ENCODE assay signal across 16 cellular contexts in the genomic region with DNA sequence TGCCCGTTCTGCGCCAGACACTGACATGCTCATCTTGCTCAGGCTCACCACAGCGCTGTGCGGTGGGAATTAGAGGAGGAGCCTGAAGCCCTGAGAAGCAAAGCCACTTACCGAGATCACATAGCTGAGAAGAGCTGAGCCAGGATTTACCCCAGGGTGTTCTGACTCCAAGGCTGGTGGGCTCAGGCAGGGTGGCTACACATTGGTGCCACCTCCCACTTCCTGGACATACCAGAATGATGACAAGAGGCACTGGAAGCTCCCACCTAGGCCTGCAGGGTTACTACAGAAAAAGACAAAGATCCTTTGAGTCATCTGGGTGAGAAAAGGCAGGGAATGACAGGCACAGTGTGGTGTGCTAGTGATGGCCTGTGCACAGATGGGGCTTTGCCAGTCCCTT. TPM values are rescaled to one million over a fixed set of nuclear protein-coding genes. Genes with fewer than 3 reads are reported as not detected.
DNase-seq lines count a peak whose midpoint lies in the region; ATAC-seq, FAIRE-seq and TF ChIP-seq lines count a peak whose summit lies in the region.
"Had no signal": no experiment of that assay in that cellular context is flagged by ENCODE, and none has a peak within 500 bp of the region (broad histone marks: within the 10 kb centered on the region; RNA-seq: fewer than 3 reads in every experiment).

No MANE protein-coding gene starts in this region.

- CTCF ChIA-PET in activated naive CD4-positive, alpha-beta T cell treated with anti-CD3 and anti-CD28 coated beads, Interleukin-2, amount 10 ng/mL, durations not matched to agents 7 days and 5 days (lab: Charles Lee) = no interaction called here

- peak overlapping the region; percentile 8 for H3K27ac ChIP-seq in astrocyte (ENCODE audit: low read depth, low read length)
- H3K27ac ChIP-seq: BLaER1 treated with 17β-estradiol and CSF1 and Interleukin-3, amounts not matched to agents 10 nM and 100 nM; psoas muscle had no signal

- H2AFZ ChIP-seq in astrocyte (ENCODE audit: low read depth, low read length) = no peak overlapping the region

- peak overlapping the region; percentile 21 for H3K4me3 Mint-ChIP-seq in astrocyte (ENCODE audit: unreplicated experiment)
- no peak overlapping the region for H3K4me3 Mint-ChIP-seq in activated naive CD4-positive, alpha-beta T cell treated with anti-CD3 and anti-CD28 coated beads, Interleukin-2, amount 10 ng/mL, durations not matched to agents 7 days and 5 days
- H3K4me3 Mint-ChIP-seq: activated CD4-positive, alpha-beta T cell treated with anti-CD3 and anti-CD28 coated beads, Interleukin-2, amount 10 ng/mL, durations not matched to agents 24 days and 14 days; stimulated activated naive CD8-positive, alpha-beta T cell treated with anti-CD3 and anti-CD28 coated beads, Interleukin-15, amount 100 ng/mL, for 72 hours had no signal

- H3K36me3 Mint-ChIP-seq in astrocyte (ENCODE audit: low read depth, unreplicated experiment) = no peaks in the 10 kb centered on the region
- peaks cover 3% of the 10 kb centered on the region for H3K36me3 Mint-ChIP-seq in activated naive CD4-positive, alpha-beta T cell treated with anti-CD3 and anti-CD28 coated beads, Interleukin-2, amount 10 ng/mL, durations not matched to agents 7 days and 5 days

- H3K9me3 Mint-ChIP-seq in astrocyte (ENCODE audit: unreplicated experiment) = peaks cover 12% of the 10 kb centered on the region
- peaks cover 39% of the 10 kb centered on the region for H3K9me3 Mint-ChIP-seq in activated naive CD4-positive, alpha-beta T cell treated with anti-CD3 and anti-CD28 coated beads, Interleukin-2, amount 10 ng/mL, durations not matched to agents 7 days and 5 days

- in situ Hi-C loops in ACHN (cut with HindIII; ENCODE audit: low pct_ligation_motif_present, low pct_unique_long_range_greater_than_20kb, low sequenced_read_pairs) = no loop called here

- H4K20me1 ChIP-seq in astrocyte (ENCODE audit: insufficient read depth, low read length) = no peaks in the 10 kb centered on the region
- H4K20me1 ChIP-seq: BLaER1 treated with 17β-estradiol and CSF1 and Interleukin-3, amounts not matched to agents 10 nM and 100 nM had no signal

- no peak overlapping the region for H3K4me3 ChIP-seq in astrocyte (ENCODE audit: insufficient read depth, low read depth, low read length)
- H3K4me3 ChIP-seq: BLaER1 treated with 17β-estradiol and CSF1 and Interleukin-3, amounts not matched to agents 10 nM and 100 nM; psoas muscle had no signal

- H3K36me3 ChIP-seq in astrocyte (ENCODE audit: insufficient read depth, low read length) = no peaks in the 10 kb centered on the region
- H3K36me3 ChIP-seq: BLaER1 treated with 17β-estradiol and CSF1 and Interleukin-3, amounts not matched to agents 10 nM and 100 nM had no signal

- TF ChIP-seq CTCF in astrocyte (IDR thresholded peaks at IDR 0.05; ENCODE audit: insufficient read depth, low read depth, low read length) = no peak

- H3K4me1 Mint-ChIP-seq in astrocyte (ENCODE audit: low read depth, unreplicated experiment) = peaks cover 23% of the 10 kb centered on the region
- no peaks in the 10 kb centered on the region for H3K4me1 Mint-ChIP-seq in activated naive CD4-positive, alpha-beta T cell treated with anti-CD3 and anti-CD28 coated beads, Interleukin-2, amount 10 ng/mL, durations not matched to agents 7 days and 5 days

- H3K9me3 ChIP-seq in astrocyte (ENCODE audit: insufficient read depth, low read depth, low read length) = no peaks in the 10 kb centered on the region

- no peaks in the 10 kb centered on the region for H3K79me2 ChIP-seq in astrocyte (ENCODE audit: insufficient read depth, low read length)

- DNase-seq in AG20443 (ENCODE audit: low spot score) = peak; percentile 46
- peak; percentile 49 for DNase-seq in HTR-8/SVneo (ENCODE audit: insufficient read length, low spot score)
- DNase-seq in astrocyte (ENCODE audit: low read depth) = peak; percentile 38
- peak; percentile 93 for DNase-seq in islet precursor cell
- DNase-seq in NCI-H524 (lab: John Stamatoyannopoulos, UW) = no peak
- no peak for DNase-seq in ACHN
- DNase-seq in activated naive CD4-positive, alpha-beta T cell treated with anti-CD3 and anti-CD28 coated beads, Interleukin-2, amount 10 ng/mL, durations not matched to agents 7 days and 5 days = no peak
- DNase-seq: activated CD4-positive, alpha-beta T cell treated with anti-CD3 and anti-CD28 coated beads, Interleukin-2, amount 10 ng/mL, durations not matched to agents 24 days and 14 days; caudate nucleus; GDM1; NCI-H2029; psoas muscle; stimulated activated naive CD8-positive, alpha-beta T cell treated with anti-CD3 and anti-CD28 coated beads, Interleukin-15, amount 100 ng/mL, for 72 hours; T-helper 1 cell had no signal

- no peaks in the 10 kb centered on the region for H3K27me3 ChIP-seq in astrocyte (ENCODE audit: insufficient read depth, low read length)
- H3K27me3 ChIP-seq: BLaER1 treated with 17β-estradiol and CSF1 and Interleukin-3, amounts not matched to agents 10 nM and 100 nM had no signal

- peaks cover 19% of the 10 kb centered on the region for H3K4me1 ChIP-seq in astrocyte (ENCODE audit: insufficient read depth, low read length)
- H3K4me1 ChIP-seq: psoas muscle had no signal

- peak overlapping the region; percentile 7 for H3K4me2 ChIP-seq in astrocyte (ENCODE audit: low read length)

- FAIRE-seq in HTR-8/SVneo (lab: Jason Lieb, UNC) (peak; percentile 83), astrocyte (lab: Jason Lieb, UNC) (peak; percentile 55)

- H3K27ac Mint-ChIP-seq in astrocyte (ENCODE audit: unreplicated experiment) = peak overlapping the region; percentile 87
- H3K27ac Mint-ChIP-seq in activated naive CD4-positive, alpha-beta T cell treated with anti-CD3 and anti-CD28 coated beads, Interleukin-2, amount 10 ng/mL, durations not matched to agents 7 days and 5 days = no peak overlapping the region
- H3K27ac Mint-ChIP-seq: activated CD4-positive, alpha-beta T cell treated with anti-CD3 and anti-CD28 coated beads, Interleukin-2, amount 10 ng/mL, durations not matched to agents 24 days and 14 days had no signal

- no peak overlapping the region for H3K9ac ChIP-seq in astrocyte (ENCODE audit: low read length)
- H3K9ac ChIP-seq: BLaER1 treated with 17β-estradiol and CSF1 and Interleukin-3, amounts not matched to agents 10 nM and 100 nM had no signal

- H3K27me3 Mint-ChIP-seq in astrocyte (ENCODE audit: low read depth, unreplicated experiment) = no peaks in the 10 kb centered on the region
- H3K27me3 Mint-ChIP-seq in activated naive CD4-positive, alpha-beta T cell treated with anti-CD3 and anti-CD28 coated beads, Interleukin-2, amount 10 ng/mL, durations not matched to agents 7 days and 5 days = peaks cover 38% of the 10 kb centered on the region
- H3K27me3 Mint-ChIP-seq: stimulated activated naive CD8-positive, alpha-beta T cell treated with anti-CD3 and anti-CD28 coated beads, Interleukin-15, amount 100 ng/mL, for 72 hours had no signal

- ATAC-seq in HG02759 (IDR thresholded peaks at IDR 0.05; ENCODE audit: unreplicated experiment) = no peak
- ATAC-seq: psoas muscle; stimulated activated naive CD8-positive, alpha-beta T cell treated with anti-CD3 and anti-CD28 coated beads, Interleukin-15, amount 100 ng/mL, for 72 hours had no signal

RNA-seq across cellular contexts. Expression of a gene that starts 24.4 kb away (rescaled TPM):
- 360 and 379 TPM in 2 replicates for total RNA-seq in astrocyte

RNA-seq across cellular contexts. Expression of a gene that starts 49.4 kb away (rescaled TPM):
- total RNA-seq in astrocyte = 78.3 and 96.0 TPM in 2 replicates

Comparison
In these comparisons a context has a peak if more than half of its experiments do, and no peak if none do; other contexts are left out.
1. DNase-seq: peak in AG20443 (single experiment), HTR-8/SVneo (single experiment), astrocyte (single experiment) and islet precursor cell (single experiment); none in NCI-H524 (0 of 2), ACHN (single experiment) and activated naive CD4-positive, alpha-beta T cell treated with anti-CD3 and anti-CD28 coated beads, Interleukin-2, amount 10 ng/mL, durations not matched to agents 7 days and 5 days (single experiment).